1 cellular context compared by ENCODE assay signal in genomic region chr10:75841266-75841665, GRCh38.
TF ChIP-seq lines count a peak whose summit lies in the region.

No MANE protein-coding gene starts in this region.

TF ChIP-seq in H1, 55 proteins besides CTCF, POLR2A, EP300 and RAD21 (continued from another document):
- TF ChIP-seq CHD7 (IDR thresholded peaks at IDR 0.05; ENCODE audit: insufficient replicate concordance, low read length), result no peak
- no peak for TF ChIP-seq SP1 (IDR thresholded peaks at IDR 0.05; ENCODE audit: low read depth, low read length)
- TF ChIP-seq POLR2AphosphoS5 (IDR thresholded peaks at IDR 0.05; ENCODE audit: low read depth, low read length), result no peak
- TF ChIP-seq TAF1 (IDR thresholded peaks at IDR 0.05; ENCODE audit: low read depth, low read length), result no peak
- no peak for TF ChIP-seq ATF2 (IDR thresholded peaks at IDR 0.05; ENCODE audit: low read length)
- no peak for TF ChIP-seq NANOG (IDR thresholded peaks at IDR 0.05; ENCODE audit: insufficient read depth, low read depth, low read length, poor library complexity, severe bottlenecking)
